Comparison of ENCODE assay signal across 1 cellular context in genomic region chr3:58521002-58521670, GRCh38.
TF ChIP-seq lines count a peak whose summit lies in the region.

No MANE protein-coding gene starts in this region.

TF ChIP-seq in HepG2, 621 proteins besides CTCF, POLR2A, EP300 and RAD21 (continued from another document and continues in another):
- TF ChIP-seq ZBTB46 (CRISPR knock-in tag; IDR thresholded peaks at IDR 0.05; ENCODE audit: borderline replicate concordance) = no peak
- TF ChIP-seq ZKSCAN8 (CRISPR knock-in tag; IDR thresholded peaks at IDR 0.05; ENCODE audit: borderline replicate concordance) = no peak
- TF ChIP-seq ZNF597 (CRISPR knock-in tag; IDR thresholded peaks at IDR 0.05) = no peak
- no peak for TF ChIP-seq SNAPC5 (CRISPR knock-in tag; IDR thresholded peaks at IDR 0.05; ENCODE audit: borderline replicate concordance)
- TF ChIP-seq MYC (CRISPR knock-in tag; IDR thresholded peaks at IDR 0.05; ENCODE audit: borderline replicate concordance) = peak; percentile 69; the same call in 1 of the 2 replicates
- no peak for TF ChIP-seq SALL2 (CRISPR knock-in tag; IDR thresholded peaks at IDR 0.05)
- no peak for TF ChIP-seq TRIM22 (IDR thresholded peaks at IDR 0.05)
- no peak for TF ChIP-seq PHF5A (CRISPR knock-in tag; IDR thresholded peaks at IDR 0.05; ENCODE audit: low read depth, unreplicated experiment)
- peak; percentile 76 for TF ChIP-seq MXD4 (CRISPR knock-in tag; IDR thresholded peaks at IDR 0.05)
- no peak for TF ChIP-seq SMYD3 (CRISPR knock-in tag; IDR thresholded peaks at IDR 0.05)
- TF ChIP-seq ZNF264 (CRISPR knock-in tag; IDR thresholded peaks at IDR 0.05) = peak; percentile 71
- TF ChIP-seq HNF1A (IDR thresholded peaks at IDR 0.05; ENCODE audit: low read depth) = no peak
- 0 out of 2 replicates have a peak, but pooled peaks have one; percentile 29 for TF ChIP-seq HNF1A (CRISPR knock-in tag; IDR thresholded peaks at IDR 0.05; ENCODE audit: borderline replicate concordance)
- TF ChIP-seq ZNF275 (CRISPR knock-in tag; IDR thresholded peaks at IDR 0.05; ENCODE audit: borderline replicate concordance) = 0 out of 2 replicates have a peak, but pooled peaks have one; percentile 28
- no peak for TF ChIP-seq ZNF672 (CRISPR knock-in tag; IDR thresholded peaks at IDR 0.05)
- peak; percentile 65; the same call in 1 of the 2 replicates for TF ChIP-seq ZNF644 (CRISPR knock-in tag; IDR thresholded peaks at IDR 0.05; ENCODE audit: low read depth)
- no peak for TF ChIP-seq TEAD2 (CRISPR knock-in tag; IDR thresholded peaks at IDR 0.05)
- TF ChIP-seq ZNF615 (CRISPR knock-in tag; IDR thresholded peaks at IDR 0.05; ENCODE audit: borderline replicate concordance) = no peak
- peak; percentile 81 for TF ChIP-seq ZNF546 (CRISPR knock-in tag; conservative IDR thresholded peaks at IDR 0.05)
- no peak for TF ChIP-seq JUN (CRISPR knock-in tag; IDR thresholded peaks at IDR 0.05)
- 0 out of 2 replicates have a peak, but pooled peaks have one; percentile 27 for TF ChIP-seq ZNF317 (CRISPR knock-in tag; IDR thresholded peaks at IDR 0.05)
- no peak for TF ChIP-seq HMG20B (CRISPR knock-in tag; conservative IDR thresholded peaks at IDR 0.05)
- TF ChIP-seq ZBTB4 (CRISPR knock-in tag; IDR thresholded peaks at IDR 0.05; ENCODE audit: borderline replicate concordance) = no peak; the same call in 1 of the 2 replicates
- peak; percentile 70; the same call in 1 of the 2 replicates for TF ChIP-seq ZNF430 (CRISPR knock-in tag; IDR thresholded peaks at IDR 0.05)
- no peak for TF ChIP-seq TRIM24 (CRISPR knock-in tag; IDR thresholded peaks at IDR 0.05)
- no peak; the same call in 1 of the 2 replicates for TF ChIP-seq ZNF652 (CRISPR knock-in tag; IDR thresholded peaks at IDR 0.05; ENCODE audit: borderline replicate concordance, low read depth)
- TF ChIP-seq GABPA (IDR thresholded peaks at IDR 0.05; ENCODE audit: low read depth, low read length) = no peak
- TF ChIP-seq GABPA (CRISPR knock-in tag; IDR thresholded peaks at IDR 0.05; ENCODE audit: low read depth) = no peak
- TF ChIP-seq MLXIP (CRISPR knock-in tag; IDR thresholded peaks at IDR 0.05; ENCODE audit: borderline replicate concordance) = no peak
- 0 out of 2 replicates have a peak, but pooled peaks have one; percentile 65 for TF ChIP-seq BORCS8-MEF2B (CRISPR knock-in tag; IDR thresholded peaks at IDR 0.05)
- no peak for TF ChIP-seq AKAP8 (CRISPR knock-in tag; IDR thresholded peaks at IDR 0.05)
- TF ChIP-seq ZNF513 (CRISPR knock-in tag; conservative IDR thresholded peaks at IDR 0.05) = no peak
- peak; percentile 59; the same call in 1 of the 2 replicates for TF ChIP-seq ZSCAN31 (CRISPR knock-in tag; IDR thresholded peaks at IDR 0.05; ENCODE audit: low read depth)
- no peak for TF ChIP-seq MLLT10 (CRISPR knock-in tag; IDR thresholded peaks at IDR 0.05)
- TF ChIP-seq ZNF883 (CRISPR knock-in tag; IDR thresholded peaks at IDR 0.05; ENCODE audit: not compliant biosample characterization) = peak; percentile 36
- TF ChIP-seq ZNF224 (CRISPR knock-in tag; IDR thresholded peaks at IDR 0.05) = peak; percentile 61; the same call in 1 of the 2 replicates
